1 cellular context compared by ENCODE assay signal in the genomic region with DNA sequence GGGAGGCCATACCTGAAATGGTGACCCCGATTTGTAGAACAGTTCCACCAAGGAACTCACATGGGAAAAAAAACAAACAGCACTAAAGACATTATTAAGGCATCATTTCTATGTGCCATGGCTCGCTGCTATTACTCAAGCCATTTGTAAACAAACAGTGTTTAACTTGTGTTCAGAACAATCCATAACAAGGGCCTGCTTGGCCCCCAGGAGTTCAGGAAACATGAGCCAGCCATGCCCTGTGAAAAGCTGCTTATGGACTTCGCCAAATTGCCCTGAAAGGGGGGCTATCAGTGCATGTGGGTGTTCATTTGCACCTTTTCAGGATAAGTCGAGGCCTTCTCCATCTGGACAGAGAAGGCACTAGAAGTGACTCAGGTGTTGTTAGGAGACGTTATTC.
TF ChIP-seq lines count a peak whose summit lies in the region.

No MANE protein-coding gene starts in this region.

TF ChIP-seq in HepG2, 621 proteins besides CTCF, POLR2A, EP300 and RAD21 (continues in another document):
- TF ChIP-seq, protein P1, sequence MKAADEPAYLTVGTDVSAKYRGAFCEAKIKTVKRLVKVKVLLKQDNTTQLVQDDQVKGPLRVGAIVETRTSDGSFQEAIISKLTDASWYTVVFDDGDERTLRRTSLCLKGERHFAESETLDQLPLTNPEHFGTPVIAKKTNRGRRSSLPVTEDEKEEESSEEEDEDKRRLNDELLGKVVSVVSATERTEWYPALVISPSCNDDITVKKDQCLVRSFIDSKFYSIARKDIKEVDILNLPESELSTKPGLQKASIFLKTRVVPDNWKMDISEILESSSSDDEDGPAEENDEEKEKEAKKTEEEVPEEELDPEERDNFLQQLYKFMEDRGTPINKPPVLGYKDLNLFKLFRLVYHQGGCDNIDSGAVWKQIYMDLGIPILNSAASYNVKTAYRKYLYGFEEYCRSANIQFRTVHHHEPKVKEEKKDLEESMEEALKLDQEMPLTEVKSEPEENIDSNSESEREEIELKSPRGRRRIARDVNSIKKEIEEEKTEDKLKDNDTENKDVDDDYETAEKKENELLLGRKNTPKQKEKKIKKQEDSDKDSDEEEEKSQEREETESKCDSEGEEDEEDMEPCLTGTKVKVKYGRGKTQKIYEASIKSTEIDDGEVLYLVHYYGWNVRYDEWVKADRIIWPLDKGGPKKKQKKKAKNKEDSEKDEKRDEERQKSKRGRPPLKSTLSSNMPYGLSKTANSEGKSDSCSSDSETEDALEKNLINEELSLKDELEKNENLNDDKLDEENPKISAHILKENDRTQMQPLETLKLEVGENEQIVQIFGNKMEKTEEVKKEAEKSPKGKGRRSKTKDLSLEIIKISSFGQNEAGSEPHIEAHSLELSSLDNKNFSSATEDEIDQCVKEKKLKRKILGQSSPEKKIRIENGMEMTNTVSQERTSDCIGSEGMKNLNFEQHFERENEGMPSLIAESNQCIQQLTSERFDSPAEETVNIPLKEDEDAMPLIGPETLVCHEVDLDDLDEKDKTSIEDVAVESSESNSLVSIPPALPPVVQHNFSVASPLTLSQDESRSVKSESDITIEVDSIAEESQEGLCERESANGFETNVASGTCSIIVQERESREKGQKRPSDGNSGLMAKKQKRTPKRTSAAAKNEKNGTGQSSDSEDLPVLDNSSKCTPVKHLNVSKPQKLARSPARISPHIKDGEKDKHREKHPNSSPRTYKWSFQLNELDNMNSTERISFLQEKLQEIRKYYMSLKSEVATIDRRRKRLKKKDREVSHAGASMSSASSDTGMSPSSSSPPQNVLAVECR (CRISPR knock-in tag; IDR thresholded peaks at IDR 0.05; ENCODE audit: borderline replicate concordance) = peak; percentile 42; the same call in 1 of the 2 replicates
- TF ChIP-seq JUND (CRISPR knock-in tag; IDR thresholded peaks at IDR 0.05) (no peak), KAT8 (CRISPR knock-in tag; IDR thresholded peaks at IDR 0.05) (peak; percentile 45; the same call in 1 of the 2 replicates), ZBTB7A (CRISPR knock-in tag; IDR thresholded peaks at IDR 0.05) (no peak), HNF4G (IDR thresholded peaks at IDR 0.05; ENCODE audit: borderline replicate concordance, low read depth, low read length) (no peak), HNF4G (CRISPR knock-in tag; IDR thresholded peaks at IDR 0.05; ENCODE audit: borderline replicate concordance, low read depth) (no peak), NFRKB (IDR thresholded peaks at IDR 0.05) (no peak), SIX1 (CRISPR knock-in tag; IDR thresholded peaks at IDR 0.05; ENCODE audit: borderline replicate concordance) (peak; percentile 48; the same call in 1 of the 2 replicates), PCBP2 (optimal IDR thresholded peaks at IDR 0.05; ENCODE audit: low read depth, low read length, poor library complexity, severe bottlenecking) (no peak), BCL6 (CRISPR knock-in tag; IDR thresholded peaks at IDR 0.05) (peak; percentile 46; the same call in 1 of the 2 replicates), ZNF101 (CRISPR knock-in tag; IDR thresholded peaks at IDR 0.05; ENCODE audit: borderline replicate concordance, low read depth) (no peak), ZNF746 (CRISPR knock-in tag; IDR thresholded peaks at IDR 0.05) (no peak), MEF2D (CRISPR knock-in tag; IDR thresholded peaks at IDR 0.05) (0 out of 2 replicates have a peak, but pooled peaks have one; percentile 27), FOXM1 (CRISPR knock-in tag; IDR thresholded peaks at IDR 0.05) (no peak), TBX2 (CRISPR knock-in tag; IDR thresholded peaks at IDR 0.05; ENCODE audit: borderline replicate concordance) (peak; percentile 36; the same call in 1 of the 2 replicates), ARNTL (CRISPR knock-in tag; IDR thresholded peaks at IDR 0.05) (no peak), HDAC1 (CRISPR knock-in tag; IDR thresholded peaks at IDR 0.05) (peak; percentile 35; the same call in 1 of the 2 replicates), ARHGAP35 (CRISPR knock-in tag; IDR thresholded peaks at IDR 0.05; ENCODE audit: borderline replicate concordance) (no peak), ZNF614 (CRISPR knock-in tag; IDR thresholded peaks at IDR 0.05; ENCODE audit: borderline replicate concordance) (0 out of 2 replicates have a peak, but pooled peaks have one; percentile 32), ZNF557 (CRISPR knock-in tag; IDR thresholded peaks at IDR 0.05) (no peak), MBNL3 (CRISPR knock-in tag; conservative IDR thresholded peaks at IDR 0.05) (no peak), DNMT3B (CRISPR knock-in tag; conservative IDR thresholded peaks at IDR 0.05) (0 out of 2 replicates have a peak, but pooled peaks have one; percentile 82), ZNF143 (CRISPR knock-in tag; IDR thresholded peaks at IDR 0.05) (no peak), RFXANK (CRISPR knock-in tag; IDR thresholded peaks at IDR 0.05) (no peak), CEBPB (IDR thresholded peaks at IDR 0.05; ENCODE audit: borderline replicate concordance, low read depth, low read length) (peak; percentile 43; the same call in 1 of the 2 replicates), ZSCAN20 (CRISPR knock-in tag; IDR thresholded peaks at IDR 0.05; ENCODE audit: borderline replicate concordance) (no peak), U2AF1 (optimal IDR thresholded peaks at IDR 0.05; ENCODE audit: low read depth, low read length) (no peak), ZNF431 (CRISPR knock-in tag; IDR thresholded peaks at IDR 0.05; ENCODE audit: borderline replicate concordance, low read depth) (no peak), RXRB (CRISPR knock-in tag; IDR thresholded peaks at IDR 0.05; ENCODE audit: borderline replicate concordance) (peak; percentile 43; the same call in 1 of the 2 replicates), HMG20B (CRISPR knock-in tag; conservative IDR thresholded peaks at IDR 0.05) (no peak), FOXO1 (CRISPR knock-in tag; IDR thresholded peaks at IDR 0.05) (peak; percentile 61; the same call in 1 of the 2 replicates), ZNF550 (CRISPR knock-in tag; IDR thresholded peaks at IDR 0.05; ENCODE audit: borderline replicate concordance) (no peak), MIER2 (CRISPR knock-in tag; IDR thresholded peaks at IDR 0.05) (no peak), RBAK (CRISPR knock-in tag; IDR thresholded peaks at IDR 0.05) (no peak), SIX4 (CRISPR knock-in tag; IDR thresholded peaks at IDR 0.05) (peak; percentile 68; the same call in 1 of the 2 replicates), FIP1L1 (IDR thresholded peaks at IDR 0.05; ENCODE audit: borderline replicate concordance, insufficient read depth, low read depth, low read length) (no peak), ZNF772 (CRISPR knock-in tag; IDR thresholded peaks at IDR 0.05) (0 out of 2 replicates have a peak, but pooled peaks have one; percentile 37), MXD4 (CRISPR knock-in tag; IDR thresholded peaks at IDR 0.05) (no peak), HDAC2 (CRISPR knock-in tag; IDR thresholded peaks at IDR 0.05) (peak; percentile 50; the same call in 1 of the 2 replicates), ZNF781 (CRISPR knock-in tag; IDR thresholded peaks at IDR 0.05; ENCODE audit: borderline replicate concordance, not compliant biosample characterization) (no peak)
- TF ChIP-seq, protein P2, sequence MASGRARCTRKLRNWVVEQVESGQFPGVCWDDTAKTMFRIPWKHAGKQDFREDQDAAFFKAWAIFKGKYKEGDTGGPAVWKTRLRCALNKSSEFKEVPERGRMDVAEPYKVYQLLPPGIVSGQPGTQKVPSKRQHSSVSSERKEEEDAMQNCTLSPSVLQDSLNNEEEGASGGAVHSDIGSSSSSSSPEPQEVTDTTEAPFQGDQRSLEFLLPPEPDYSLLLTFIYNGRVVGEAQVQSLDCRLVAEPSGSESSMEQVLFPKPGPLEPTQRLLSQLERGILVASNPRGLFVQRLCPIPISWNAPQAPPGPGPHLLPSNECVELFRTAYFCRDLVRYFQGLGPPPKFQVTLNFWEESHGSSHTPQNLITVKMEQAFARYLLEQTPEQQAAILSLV (CRISPR knock-in tag; IDR thresholded peaks at IDR 0.05; ENCODE audit: borderline replicate concordance) = no peak
- TF ChIP-seq, protein P3, sequence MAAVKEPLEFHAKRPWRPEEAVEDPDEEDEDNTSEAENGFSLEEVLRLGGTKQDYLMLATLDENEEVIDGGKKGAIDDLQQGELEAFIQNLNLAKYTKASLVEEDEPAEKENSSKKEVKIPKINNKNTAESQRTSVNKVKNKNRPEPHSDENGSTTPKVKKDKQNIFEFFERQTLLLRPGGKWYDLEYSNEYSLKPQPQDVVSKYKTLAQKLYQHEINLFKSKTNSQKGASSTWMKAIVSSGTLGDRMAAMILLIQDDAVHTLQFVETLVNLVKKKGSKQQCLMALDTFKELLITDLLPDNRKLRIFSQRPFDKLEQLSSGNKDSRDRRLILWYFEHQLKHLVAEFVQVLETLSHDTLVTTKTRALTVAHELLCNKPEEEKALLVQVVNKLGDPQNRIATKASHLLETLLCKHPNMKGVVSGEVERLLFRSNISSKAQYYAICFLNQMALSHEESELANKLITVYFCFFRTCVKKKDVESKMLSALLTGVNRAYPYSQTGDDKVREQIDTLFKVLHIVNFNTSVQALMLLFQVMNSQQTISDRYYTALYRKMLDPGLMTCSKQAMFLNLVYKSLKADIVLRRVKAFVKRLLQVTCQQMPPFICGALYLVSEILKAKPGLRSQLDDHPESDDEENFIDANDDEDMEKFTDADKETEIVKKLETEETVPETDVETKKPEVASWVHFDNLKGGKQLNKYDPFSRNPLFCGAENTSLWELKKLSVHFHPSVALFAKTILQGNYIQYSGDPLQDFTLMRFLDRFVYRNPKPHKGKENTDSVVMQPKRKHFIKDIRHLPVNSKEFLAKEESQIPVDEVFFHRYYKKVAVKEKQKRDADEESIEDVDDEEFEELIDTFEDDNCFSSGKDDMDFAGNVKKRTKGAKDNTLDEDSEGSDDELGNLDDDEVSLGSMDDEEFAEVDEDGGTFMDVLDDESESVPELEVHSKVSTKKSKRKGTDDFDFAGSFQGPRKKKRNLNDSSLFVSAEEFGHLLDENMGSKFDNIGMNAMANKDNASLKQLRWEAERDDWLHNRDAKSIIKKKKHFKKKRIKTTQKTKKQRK (IDR thresholded peaks at IDR 0.05; ENCODE audit: low read length) = no peak
- TF ChIP-seq, protein P4, sequence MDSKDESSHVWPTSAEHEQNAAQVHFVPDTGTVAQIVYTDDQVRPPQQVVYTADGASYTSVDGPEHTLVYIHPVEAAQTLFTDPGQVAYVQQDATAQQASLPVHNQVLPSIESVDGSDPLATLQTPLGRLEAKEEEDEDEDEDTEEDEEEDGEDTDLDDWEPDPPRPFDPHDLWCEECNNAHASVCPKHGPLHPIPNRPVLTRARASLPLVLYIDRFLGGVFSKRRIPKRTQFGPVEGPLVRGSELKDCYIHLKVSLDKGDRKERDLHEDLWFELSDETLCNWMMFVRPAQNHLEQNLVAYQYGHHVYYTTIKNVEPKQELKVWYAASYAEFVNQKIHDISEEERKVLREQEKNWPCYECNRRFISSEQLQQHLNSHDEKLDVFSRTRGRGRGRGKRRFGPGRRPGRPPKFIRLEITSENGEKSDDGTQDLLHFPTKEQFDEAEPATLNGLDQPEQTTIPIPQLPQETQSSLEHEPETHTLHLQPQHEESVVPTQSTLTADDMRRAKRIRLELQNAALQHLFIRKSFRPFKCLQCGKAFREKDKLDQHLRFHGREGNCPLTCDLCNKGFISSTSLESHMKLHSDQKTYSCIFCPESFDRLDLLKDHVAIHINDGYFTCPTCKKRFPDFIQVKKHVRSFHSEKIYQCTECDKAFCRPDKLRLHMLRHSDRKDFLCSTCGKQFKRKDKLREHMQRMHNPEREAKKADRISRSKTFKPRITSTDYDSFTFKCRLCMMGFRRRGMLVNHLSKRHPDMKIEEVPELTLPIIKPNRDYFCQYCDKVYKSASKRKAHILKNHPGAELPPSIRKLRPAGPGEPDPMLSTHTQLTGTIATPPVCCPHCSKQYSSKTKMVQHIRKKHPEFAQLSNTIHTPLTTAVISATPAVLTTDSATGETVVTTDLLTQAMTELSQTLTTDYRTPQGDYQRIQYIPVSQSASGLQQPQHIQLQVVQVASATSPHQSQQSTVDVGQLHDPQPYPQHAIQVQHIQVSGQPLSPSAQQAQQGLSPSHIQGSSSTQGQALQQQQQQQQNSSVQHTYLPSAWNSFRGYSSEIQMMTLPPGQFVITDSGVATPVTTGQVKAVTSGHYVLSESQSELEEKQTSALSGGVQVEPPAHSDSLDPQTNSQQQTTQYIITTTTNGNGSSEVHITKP (CRISPR knock-in tag; IDR thresholded peaks at IDR 0.05; ENCODE audit: low read depth) = peak; percentile 96
- TF ChIP-seq, protein P5, sequence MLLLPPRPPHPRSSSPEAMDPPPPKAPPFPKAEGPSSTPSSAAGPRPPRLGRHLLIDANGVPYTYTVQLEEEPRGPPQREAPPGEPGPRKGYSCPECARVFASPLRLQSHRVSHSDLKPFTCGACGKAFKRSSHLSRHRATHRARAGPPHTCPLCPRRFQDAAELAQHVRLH (CRISPR knock-in tag; IDR thresholded peaks at IDR 0.05; ENCODE audit: borderline replicate concordance, low read depth) = 0 out of 2 replicates have a peak, but pooled peaks have one; percentile 50
- TF ChIP-seq, protein P6, sequence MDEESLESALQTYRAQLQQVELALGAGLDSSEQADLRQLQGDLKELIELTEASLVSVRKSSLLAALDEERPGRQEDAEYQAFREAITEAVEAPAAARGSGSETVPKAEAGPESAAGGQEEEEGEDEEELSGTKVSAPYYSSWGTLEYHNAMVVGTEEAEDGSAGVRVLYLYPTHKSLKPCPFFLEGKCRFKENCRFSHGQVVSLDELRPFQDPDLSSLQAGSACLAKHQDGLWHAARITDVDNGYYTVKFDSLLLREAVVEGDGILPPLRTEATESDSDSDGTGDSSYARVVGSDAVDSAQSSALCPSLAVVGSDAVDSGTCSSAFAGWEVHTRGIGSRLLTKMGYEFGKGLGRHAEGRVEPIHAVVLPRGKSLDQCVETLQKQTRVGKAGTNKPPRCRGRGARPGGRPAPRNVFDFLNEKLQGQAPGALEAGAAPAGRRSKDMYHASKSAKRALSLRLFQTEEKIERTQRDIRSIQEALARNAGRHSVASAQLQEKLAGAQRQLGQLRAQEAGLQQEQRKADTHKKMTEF (CRISPR knock-in tag; IDR thresholded peaks at IDR 0.05) = peak; percentile 59
- TF ChIP-seq, protein P7, sequence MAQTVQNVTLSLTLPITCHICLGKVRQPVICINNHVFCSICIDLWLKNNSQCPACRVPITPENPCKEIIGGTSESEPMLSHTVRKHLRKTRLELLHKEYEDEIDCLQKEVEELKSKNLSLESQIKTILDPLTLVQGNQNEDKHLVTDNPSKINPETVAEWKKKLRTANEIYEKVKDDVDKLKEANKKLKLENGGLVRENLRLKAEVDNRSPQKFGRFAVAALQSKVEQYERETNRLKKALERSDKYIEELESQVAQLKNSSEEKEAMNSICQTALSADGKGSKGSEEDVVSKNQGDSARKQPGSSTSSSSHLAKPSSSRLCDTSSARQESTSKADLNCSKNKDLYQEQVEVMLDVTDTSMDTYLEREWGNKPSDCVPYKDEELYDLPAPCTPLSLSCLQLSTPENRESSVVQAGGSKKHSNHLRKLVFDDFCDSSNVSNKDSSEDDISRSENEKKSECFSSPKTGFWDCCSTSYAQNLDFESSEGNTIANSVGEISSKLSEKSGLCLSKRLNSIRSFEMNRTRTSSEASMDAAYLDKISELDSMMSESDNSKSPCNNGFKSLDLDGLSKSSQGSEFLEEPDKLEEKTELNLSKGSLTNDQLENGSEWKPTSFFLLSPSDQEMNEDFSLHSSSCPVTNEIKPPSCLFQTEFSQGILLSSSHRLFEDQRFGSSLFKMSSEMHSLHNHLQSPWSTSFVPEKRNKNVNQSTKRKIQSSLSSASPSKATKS (CRISPR knock-in tag; IDR thresholded peaks at IDR 0.05) = no peak
- TF ChIP-seq, protein P8, sequence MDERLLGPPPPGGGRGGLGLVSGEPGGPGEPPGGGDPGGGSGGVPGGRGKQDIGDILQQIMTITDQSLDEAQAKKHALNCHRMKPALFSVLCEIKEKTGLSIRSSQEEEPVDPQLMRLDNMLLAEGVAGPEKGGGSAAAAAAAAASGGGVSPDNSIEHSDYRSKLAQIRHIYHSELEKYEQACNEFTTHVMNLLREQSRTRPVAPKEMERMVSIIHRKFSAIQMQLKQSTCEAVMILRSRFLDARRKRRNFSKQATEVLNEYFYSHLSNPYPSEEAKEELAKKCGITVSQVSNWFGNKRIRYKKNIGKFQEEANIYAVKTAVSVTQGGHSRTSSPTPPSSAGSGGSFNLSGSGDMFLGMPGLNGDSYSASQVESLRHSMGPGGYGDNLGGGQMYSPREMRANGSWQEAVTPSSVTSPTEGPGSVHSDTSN (CRISPR knock-in tag; IDR thresholded peaks at IDR 0.05) = no peak
